8 cellular contexts compared by ENCODE assay signal in genomic region chr2:33134764-33135560, GRCh38.
DNase-seq lines count a peak whose midpoint lies in the region; ATAC-seq, FAIRE-seq and TF ChIP-seq lines count a peak whose summit lies in the region.
"Had no signal": no experiment of that assay in that cellular context is flagged by ENCODE, and none has a peak within 500 bp of the region (broad histone marks: within the 10 kb centered on the region; RNA-seq: fewer than 3 reads in every experiment).

No MANE protein-coding gene starts in this region.

- no peaks in the 10 kb centered on the region for H3K36me3 ChIP-seq in Panc1 (ENCODE audit: control insufficient read depth, insufficient read depth, low read length)
- H3K36me3 ChIP-seq in lung (ENCODE audit: control insufficient read depth in 2 of 2, insufficient read depth in 2 of 2, low read length in 2 of 2), result no peaks in the 10 kb centered on the region
- H3K36me3 ChIP-seq in tibial artery, result no peaks in the 10 kb centered on the region

- DNase-seq in Panc1 (ENCODE audit: low read depth, low spot score), result no peak
- no peak for DNase-seq in lung (ENCODE audit: low spot score)
- no peak for DNase-seq in tibial artery
- DNase-seq in H54 (ENCODE audit: insufficient read length, low spot score), result no peak
- no peak for DNase-seq in T-helper 2 cell
- DNase-seq: activated CD4-positive, alpha-beta T cell treated with anti-CD3 and anti-CD28 coated beads, Interleukin-2, amount 10 ng/mL, durations not matched to agents 24 days and 14 days had no signal

- H3K9me3 ChIP-seq in Panc1 (ENCODE audit: control insufficient read depth, insufficient read depth, low read depth, low read length) (no peaks in the 10 kb centered on the region), lung (ENCODE audit: control insufficient read depth in 2 of 2, insufficient read depth in 1 of 2, low read length in 1 of 2) (no peaks in the 10 kb centered on the region), tibial artery (no peaks in the 10 kb centered on the region)

- no TSS peak for BruUV-seq in Panc1 (replicated peaks; lab: Mats Ljungman, UMichigan)

- H3K27me3 ChIP-seq in Panc1 (ENCODE audit: control insufficient read depth, insufficient read depth, low read length), result no peaks in the 10 kb centered on the region
- no peaks in the 10 kb centered on the region for H3K27me3 ChIP-seq in lung (ENCODE audit: control insufficient read depth, insufficient read depth)
- no peaks in the 10 kb centered on the region for H3K27me3 ChIP-seq in tibial artery

- POLR2A ChIA-PET in Panc1 (lab: Charles Lee), result interaction anchor here (0.5 kb wide), 1 partner anchor 9 kb away, joined by 3 read pairs; no protein-coding TSS in a partner anchor

- no peak for FAIRE-seq in H54 (lab: Jason Lieb, UNC)

- TF ChIP-seq CTCF in Panc1 (IDR thresholded peaks at IDR 0.05) (no peak), lung (IDR thresholded peaks at IDR 0.05; ENCODE audit: control extremely low read depth, extremely low read depth) (no peak), tibial artery (IDR thresholded peaks at IDR 0.05) (no peak)

- 60 to 67% methylated on average over 14 of the region's 14 CpGs for WGBS in lung, 2 donors

- ATAC-seq in Panc1, result peak; percentile 70
- no peak for ATAC-seq in lung (ENCODE audit: insufficient read depth, low FRiP score)
- ATAC-seq in GM21737 (IDR thresholded peaks at IDR 0.05; ENCODE audit: unreplicated experiment), result no peak

- CTCF ChIA-PET in Panc1 (lab: Charles Lee), result no interaction called here

- H3K4me1 ChIP-seq in Panc1 (ENCODE audit: control insufficient read depth, insufficient read depth, low read length), result peaks cover 9% of the 10 kb centered on the region
- H3K4me1 ChIP-seq in lung (ENCODE audit: control insufficient read depth in 2 of 2, insufficient read depth in 2 of 2, low read length in 2 of 2), result peaks cover 6 to 8% of the 10 kb centered on the region in 2 donors
- peaks cover 0 to 76% (median 41%) of the 10 kb centered on the region in 4 donors for H3K4me1 ChIP-seq in tibial artery

- in situ Hi-C loops in Panc1 (cut with HindIII; ENCODE audit: low pct_unique_long_range_greater_than_20kb, low sequenced_read_pairs), result no loop called here

- H3K27ac ChIP-seq in Panc1 (ENCODE audit: low read length), result peak overlapping the region; percentile 57; the same call in 1 of the 2 replicates
- peak overlapping the region; percentile 56 for H3K27ac ChIP-seq in cingulate gyrus (ENCODE audit: low read depth, low read length)
- peak overlapping the region; percentile 82 to 86 for H3K27ac ChIP-seq in lung (ENCODE audit: low read depth in 1 of 2, low read length in 1 of 2)
- peak overlapping the region; percentile 83 to 86 for H3K27ac ChIP-seq in tibial artery

- intact Hi-C loops in Panc1 (cut with micrococcal nuclease; ENCODE audit: unreplicated experiment), result no loop called here
- intact Hi-C loops in tibial artery (cut with DNase I; ENCODE audit: low total_unique reads), result loop anchor here (2.0 kb wide), 1 partner anchor 70 kb away; no protein-coding TSS in a partner anchor

- H3K4me3 ChIP-seq in Panc1 (ENCODE audit: low read depth in 2 of 2, low read length in 2 of 2) (peak overlapping the region; percentile 40 to 73), lung (no peak overlapping the region), tibial artery (peak overlapping the region; percentile 56 to 61)

- no peak for TF ChIP-seq POLR2A in H54 (IDR thresholded peaks at IDR 0.05; ENCODE audit: low read depth, low read length)
